11 cellular contexts compared by ENCODE assay signal in genomic region chr10:92822964-92823363, GRCh38. TPM values are rescaled to one million over a fixed set of nuclear protein-coding genes. Genes with fewer than 3 reads are reported as not detected.
DNase-seq lines count a peak whose midpoint lies in the region; ATAC-seq and TF ChIP-seq lines count a peak whose summit lies in the region.
"Had no signal": no experiment of that assay in that cellular context is flagged by ENCODE, and none has a peak within 500 bp of the region (broad histone marks: within the 10 kb centered on the region; RNA-seq: fewer than 3 reads in every experiment).

No MANE protein-coding gene starts in this region.

- H3K9me3 ChIP-seq in Loucy (ENCODE audit: insufficient read depth, low read depth, low read length), result no peaks in the 10 kb centered on the region
- H3K9me3 ChIP-seq: thoracic aorta had no signal

- intact Hi-C loops in natural killer cell (cut with micrococcal nuclease), result no loop called here

- no peaks in the 10 kb centered on the region for H3K9me2 ChIP-seq in Loucy (replicated peaks; ENCODE audit: low read depth, low read length)

- no peak overlapping the region for H2AFZ ChIP-seq in Loucy (ENCODE audit: low read length)

- no peaks in the 10 kb centered on the region for H3K9me3 Mint-ChIP-seq in natural killer cell
- H3K9me3 Mint-ChIP-seq: activated CD4-positive, alpha-beta memory T cell treated with anti-CD3 and anti-CD28 coated beads for 36 hours had no signal

- H3K4me3 Mint-ChIP-seq in natural killer cell, result no peak overlapping the region
- H3K4me3 Mint-ChIP-seq: activated CD4-positive, alpha-beta memory T cell treated with anti-CD3 and anti-CD28 coated beads for 36 hours had no signal

- ATAC-seq in natural killer cell (peak; percentile 39 to 67 (median 61)), HG03139 (IDR thresholded peaks at IDR 0.05; ENCODE audit: unreplicated experiment) (no peak), GM21360 (IDR thresholded peaks at IDR 0.05; ENCODE audit: unreplicated experiment) (no peak)

- no peaks in the 10 kb centered on the region for H3F3A ChIP-seq in Loucy (ENCODE audit: low read depth)

- peak overlapping the region in 1 of 2 donors; percentile 6 for H3K27ac Mint-ChIP-seq in natural killer cell
- H3K27ac Mint-ChIP-seq: activated CD4-positive, alpha-beta memory T cell treated with anti-CD3 and anti-CD28 coated beads for 36 hours had no signal

- peak overlapping the region; percentile 66 for H3K4me2 ChIP-seq in Loucy (ENCODE audit: low read depth, low read length, poor library complexity, severe bottlenecking)

- no peaks in the 10 kb centered on the region for H3K79me2 ChIP-seq in Loucy (ENCODE audit: insufficient read depth, low read length)

- no peaks in the 10 kb centered on the region for H3K36me3 ChIP-seq in Loucy (ENCODE audit: insufficient read depth, low read length)
- H3K36me3 ChIP-seq: thoracic aorta had no signal

- H3K4me1 ChIP-seq in Loucy (ENCODE audit: insufficient read depth, low read length, poor library complexity, severe bottlenecking), result peaks cover 10% of the 10 kb centered on the region

- no peak overlapping the region for H3K4me3 ChIP-seq in Loucy (ENCODE audit: low read length, poor library complexity, severe bottlenecking)

- H3K4me1 Mint-ChIP-seq in natural killer cell, result peaks cover 6 to 9% of the 10 kb centered on the region in 2 donors

- H3K27me3 Mint-ChIP-seq in natural killer cell (ENCODE audit: low read depth in 2 of 2), result peaks cover 0 to 11% of the 10 kb centered on the region in 2 donors
- H3K27me3 Mint-ChIP-seq: activated CD4-positive, alpha-beta memory T cell treated with anti-CD3 and anti-CD28 coated beads for 36 hours had no signal

- no peak overlapping the region for H3K9ac ChIP-seq in Loucy (ENCODE audit: low read depth, low read length, poor library complexity, severe bottlenecking)

- TF ChIP-seq CTCF in Loucy (conservative IDR thresholded peaks at IDR 0.05; ENCODE audit: low read length) (peak; percentile 70), natural killer cell (IDR thresholded peaks at IDR 0.05) (no peak)

- H4K20me1 ChIP-seq in Loucy (ENCODE audit: insufficient read depth, low read length, poor library complexity, severe bottlenecking), result no peaks in the 10 kb centered on the region

- H3K36me3 Mint-ChIP-seq in natural killer cell, result no peaks in the 10 kb centered on the region
- H3K36me3 Mint-ChIP-seq: activated CD4-positive, alpha-beta memory T cell treated with anti-CD3 and anti-CD28 coated beads for 36 hours had no signal

- DNase-seq in EH (ENCODE audit: low read depth) (peak; percentile 50), dermis microvascular lymphatic vessel endothelial cell (ENCODE audit: low read depth in 2 of 2) (peak; percentile 88 to 91), natural killer cell (no peak)
- no peak for DNase-seq in stimulated activated naive CD4-positive, alpha-beta T cell treated with Interleukin-2 at 50 U/mL for 16 hours (lab: John Stamatoyannopoulos, UW)
- DNase-seq in stimulated activated CD4-positive, alpha-beta T cell treated with anti-CD3 and anti-CD28 coated beads, Interleukin-15, amount 100 ng/mL, for 24 hours, result no peak
- DNase-seq: activated CD4-positive, alpha-beta memory T cell treated with anti-CD3 and anti-CD28 coated beads for 36 hours; aorta had no signal

- no peaks in the 10 kb centered on the region for H3K27me3 ChIP-seq in Loucy (ENCODE audit: insufficient read depth, low read length, poor library complexity, severe bottlenecking)

RNA-seq across cellular contexts. Expression of gene EXOC6, which starts 25.4 kb away (rescaled TPM):
- total RNA-seq in dermis microvascular lymphatic vessel endothelial cell (292 and 311 TPM in 2 replicates), natural killer cell (10 to 100 TPM; 12.1 to 18.2 (median 16.1) TPM)

Comparison
In these comparisons a context has a peak if more than half of its experiments do, and no peak if none do; other contexts are left out.
1. DNase-seq: peak in EH (single experiment) and dermis microvascular lymphatic vessel endothelial cell (2 of 2); none in natural killer cell (single experiment), stimulated activated naive CD4-positive, alpha-beta T cell treated with Interleukin-2 at 50 U/mL for 16 hours (single experiment) and stimulated activated CD4-positive, alpha-beta T cell treated with anti-CD3 and anti-CD28 coated beads, Interleukin-15, amount 100 ng/mL, for 24 hours (single experiment).
2. ATAC-seq: peak in natural killer cell (3 of 3); none in HG03139 (single experiment) and GM21360 (single experiment).
3. RNA of gene EXOC6, which starts 25.4 kb away (total RNA-seq): 292 to 311 TPM in dermis microvascular lymphatic vessel endothelial cell; 12.1 to 18.2 TPM in natural killer cell; every median in the first group is over 10 times any median in the second.